In genomic region chr11:48041877-48042698, GRCh38 we compare ENCODE assay signal across 12 cellular contexts.
DNase-seq lines count a peak whose midpoint lies in the region; ATAC-seq and TF ChIP-seq lines count a peak whose summit lies in the region.
"Had no signal": no experiment of that assay in that cellular context is flagged by ENCODE, and none has a peak within 500 bp of the region (broad histone marks: within the 10 kb centered on the region; RNA-seq: fewer than 3 reads in every experiment).

No MANE protein-coding gene starts in this region.

- H3K4me3 Mint-ChIP-seq in activated CD8-positive, alpha-beta memory T cell treated with anti-CD3 and anti-CD28 coated beads, Interleukin-2, amount 10 ng/mL, durations not matched to agents 7 days and 5 days: no peak overlapping the region
- peak overlapping the region; percentile 7 for H3K4me3 Mint-ChIP-seq in activated T-helper 2 cell treated with anti-CD3 and anti-CD28 coated beads, Interferon-gamma antibody, Interleukin-2, Interleukin-4, amounts not matched to agents 10 μg/mL and 5 μg/mL and 100 μg/mL, durations not matched to agents 14 hours and 24 hours and 36 hours (ENCODE audit: low read depth)

- TF ChIP-seq POLR2A in stomach (IDR thresholded peaks at IDR 0.05) (no peak), Peyer's patch (IDR thresholded peaks at IDR 0.05) (no peak)

- H3K27ac ChIP-seq in liver (ENCODE audit: low read depth in 1 of 2, low read length in 2 of 2) (no peak overlapping the region), stomach (peak overlapping the region; percentile 1 to 66 (median 50)), Peyer's patch (no peak overlapping the region)

- H3K4me1 ChIP-seq in liver (ENCODE audit: control insufficient read depth in 4 of 4, insufficient read depth in 4 of 4, low read length in 3 of 4): peaks cover 7 to 26% (median 11%) of the 10 kb centered on the region in 4 donors
- H3K4me1 ChIP-seq in stomach: peaks cover 17 to 68% (median 34%) of the 10 kb centered on the region in 4 donors
- H3K4me1 ChIP-seq in Peyer's patch: peaks cover 0 to 8% (median 2%) of the 10 kb centered on the region in 4 donors

- peaks cover 58% of the 10 kb centered on the region for H3K4me1 Mint-ChIP-seq in activated CD8-positive, alpha-beta memory T cell treated with anti-CD3 and anti-CD28 coated beads, Interleukin-2, amount 10 ng/mL, durations not matched to agents 7 days and 5 days
- peaks cover 59% of the 10 kb centered on the region for H3K4me1 Mint-ChIP-seq in activated T-helper 2 cell treated with anti-CD3 and anti-CD28 coated beads, Interferon-gamma antibody, Interleukin-2, Interleukin-4, amounts not matched to agents 10 μg/mL and 5 μg/mL and 100 μg/mL, durations not matched to agents 14 hours and 24 hours and 36 hours (ENCODE audit: low read depth)

- H3K36me3 ChIP-seq in liver (ENCODE audit: control insufficient read depth in 4 of 4, insufficient read depth in 3 of 4, low read depth in 1 of 4, low read length in 3 of 4) (no peaks in the 10 kb centered on the region), stomach (no peaks in the 10 kb centered on the region), Peyer's patch (no peaks in the 10 kb centered on the region)

- CTCF ChIA-PET in activated CD8-positive, alpha-beta memory T cell treated with anti-CD3 and anti-CD28 coated beads, Interleukin-2, amount 10 ng/mL, durations not matched to agents 7 days and 5 days (lab: Charles Lee): interaction anchor here (1.0 to 1.9 kb wide), 3 partner anchors 10 to 67 kb away, joined by 3 to 5 read pairs (median 4); no protein-coding TSS in a partner anchor

- peak overlapping the region in 1 of 2 donors; percentile 16 for H3K9ac ChIP-seq in liver (ENCODE audit: low read depth in 1 of 2, low read length in 2 of 2)

- 61% methylated on average over 5 of the region's 5 CpGs for WGBS in liver
- WGBS in stomach, 5 donors: 51 to 70% (median 58%) methylated on average over 5 of the region's 5 CpGs

- no peaks in the 10 kb centered on the region for H3K9me3 Mint-ChIP-seq in activated CD8-positive, alpha-beta memory T cell treated with anti-CD3 and anti-CD28 coated beads, Interleukin-2, amount 10 ng/mL, durations not matched to agents 7 days and 5 days (ENCODE audit: low read depth)
- no peaks in the 10 kb centered on the region for H3K9me3 Mint-ChIP-seq in activated T-helper 2 cell treated with anti-CD3 and anti-CD28 coated beads, Interferon-gamma antibody, Interleukin-2, Interleukin-4, amounts not matched to agents 10 μg/mL and 5 μg/mL and 100 μg/mL, durations not matched to agents 14 hours and 24 hours and 36 hours

- no peak for ATAC-seq in activated CD8-positive, alpha-beta memory T cell treated with anti-CD3 and anti-CD28 coated beads, Interleukin-2, amount 10 ng/mL, durations not matched to agents 7 days and 5 days
- ATAC-seq in GM18907 (IDR thresholded peaks at IDR 0.05; ENCODE audit: unreplicated experiment) (no peak), omental fat pad (ENCODE audit: low FRiP score) (no peak)

- H3K9me3 ChIP-seq in liver (ENCODE audit: control insufficient read depth in 4 of 4, low read length in 3 of 4) (no peaks in the 10 kb centered on the region), stomach (no peaks in the 10 kb centered on the region), Peyer's patch (no peaks in the 10 kb centered on the region)

- H3K27ac Mint-ChIP-seq in activated CD8-positive, alpha-beta memory T cell treated with anti-CD3 and anti-CD28 coated beads, Interleukin-2, amount 10 ng/mL, durations not matched to agents 7 days and 5 days: peak overlapping the region; percentile 79
- H3K27ac Mint-ChIP-seq in activated T-helper 2 cell treated with anti-CD3 and anti-CD28 coated beads, Interferon-gamma antibody, Interleukin-2, Interleukin-4, amounts not matched to agents 10 μg/mL and 5 μg/mL and 100 μg/mL, durations not matched to agents 14 hours and 24 hours and 36 hours: peak overlapping the region; percentile 77

- TF ChIP-seq EP300 in stomach (IDR thresholded peaks at IDR 0.05): no peak

- no peaks in the 10 kb centered on the region for H3K27me3 Mint-ChIP-seq in activated CD8-positive, alpha-beta memory T cell treated with anti-CD3 and anti-CD28 coated beads, Interleukin-2, amount 10 ng/mL, durations not matched to agents 7 days and 5 days
- no peaks in the 10 kb centered on the region for H3K27me3 Mint-ChIP-seq in activated T-helper 2 cell treated with anti-CD3 and anti-CD28 coated beads, Interferon-gamma antibody, Interleukin-2, Interleukin-4, amounts not matched to agents 10 μg/mL and 5 μg/mL and 100 μg/mL, durations not matched to agents 14 hours and 24 hours and 36 hours (ENCODE audit: low read depth)

- H3K4me3 ChIP-seq in liver (ENCODE audit: low read depth in 1 of 3, low read length in 3 of 3): no peak overlapping the region
- no peak overlapping the region for H3K4me3 ChIP-seq in stomach
- no peak overlapping the region for H3K4me3 ChIP-seq in Peyer's patch
- H3K4me3 ChIP-seq: smooth muscle cell had no signal

- DNase-seq in activated CD8-positive, alpha-beta memory T cell treated with anti-CD3 and anti-CD28 coated beads, Interleukin-2, amount 10 ng/mL, durations not matched to agents 7 days and 5 days: no peak
- no peak for DNase-seq in activated CD8-positive, alpha-beta memory T cell treated with anti-CD3 and anti-CD28 coated beads, Interleukin-2, amount 50 U/mL, for 4 hours
- no peak for DNase-seq in activated T-helper 2 cell treated with anti-CD3 and anti-CD28 coated beads, Interferon-gamma antibody, Interleukin-2, Interleukin-4, amounts not matched to agents 10 μg/mL and 5 μg/mL and 100 μg/mL, durations not matched to agents 14 hours and 24 hours and 36 hours (ENCODE audit: low spot score)
- no peak for DNase-seq in stomach
- no peak for DNase-seq in Peyer's patch
- DNase-seq in omental fat pad (ENCODE audit: low spot score): no peak
- DNase-seq: amniotic stem cell, islet precursor cell, Kasumi-1 had no signal

- intact Hi-C loops in activated T-helper 2 cell treated with anti-CD3 and anti-CD28 coated beads, Interferon-gamma antibody, Interleukin-2, Interleukin-4, amounts not matched to agents 10 μg/mL and 5 μg/mL and 100 μg/mL, durations not matched to agents 14 hours and 24 hours and 36 hours (cut with micrococcal nuclease): no loop called here
- intact Hi-C loops in stomach (cut with DNase I; ENCODE audit: low total_unique reads): loop anchor here (10.0 kb wide), 1 partner anchor 63 kb away; no protein-coding TSS in a partner anchor

- TF ChIP-seq RAD21 in liver (IDR thresholded peaks at IDR 0.05): peak in 1 of 2 donors; percentile 3

- TF ChIP-seq CTCF in liver (IDR thresholded peaks at IDR 0.05; ENCODE audit: low read depth, low read length, missing input control) (no peak), stomach (IDR thresholded peaks at IDR 0.05) (no peak), Peyer's patch (IDR thresholded peaks at IDR 0.05) (no peak), omental fat pad (IDR thresholded peaks at IDR 0.05) (no peak)

- H3K36me3 Mint-ChIP-seq in activated CD8-positive, alpha-beta memory T cell treated with anti-CD3 and anti-CD28 coated beads, Interleukin-2, amount 10 ng/mL, durations not matched to agents 7 days and 5 days: peaks cover 30% of the 10 kb centered on the region
- H3K36me3 Mint-ChIP-seq in activated T-helper 2 cell treated with anti-CD3 and anti-CD28 coated beads, Interferon-gamma antibody, Interleukin-2, Interleukin-4, amounts not matched to agents 10 μg/mL and 5 μg/mL and 100 μg/mL, durations not matched to agents 14 hours and 24 hours and 36 hours (ENCODE audit: low read depth): peaks cover 35% of the 10 kb centered on the region

- H3K27me3 ChIP-seq in liver (ENCODE audit: control insufficient read depth in 4 of 4, insufficient read depth in 4 of 4, low read length in 3 of 4) (no peaks in the 10 kb centered on the region), stomach (no peaks in the 10 kb centered on the region), Peyer's patch (no peaks in the 10 kb centered on the region)

TF ChIP-seq in liver, 16 proteins besides CTCF, POLR2A, EP300 and RAD21:
- TF ChIP-seq RXRA (IDR thresholded peaks at IDR 0.05): peak; percentile 34 to 42
- TF ChIP-seq EGR1 (IDR thresholded peaks at IDR 0.05; ENCODE audit: low read depth in 2 of 2): no peak

Comparison
In these comparisons a context has a peak if more than half of its experiments do, and no peak if none do; other contexts are left out.
1. H3K27ac ChIP-seq: peak in stomach (5 of 5); none in liver (0 of 2) and Peyer's patch (0 of 4).